Comparison of ENCODE assay signal across 20 cellular contexts in genomic region chr2:152443771-152444170, GRCh38.
A peak's percentile ranks its signal among the peaks of the same experiment; 100 is the strongest.
DNase-seq lines count a peak whose midpoint lies in the region; ATAC-seq, FAIRE-seq and TF ChIP-seq lines count a peak whose summit lies in the region.
"Had no signal": no experiment of that assay in that cellular context is flagged by ENCODE, and none has a peak within 500 bp of the region (broad histone marks: within the 10 kb centered on the region; RNA-seq: fewer than 3 reads in every experiment).

No MANE protein-coding gene starts in this region.

- H3K4me2 ChIP-seq in A549 = no peak overlapping the region

- no peak for TF ChIP-seq RAD21 in A549 (conservative IDR thresholded peaks at IDR 0.05 in 1 of 2, IDR thresholded peaks at IDR 0.05 in 1 of 2)

- no peak overlapping the region for H3K4me3 Mint-ChIP-seq in osteocyte (ENCODE audit: unreplicated experiment)
- no peak overlapping the region for H3K4me3 Mint-ChIP-seq in T-helper 2 cell treated with Interferon-gamma antibody and Interleukin-4, amounts not matched to agents 5 μg/mL and 100 μg/mL, for 36 hours
- H3K4me3 Mint-ChIP-seq: activated CD8-positive, alpha-beta T cell treated with anti-CD3 and anti-CD28 coated beads, Interleukin-2, amount 10 ng/mL, durations not matched to agents 7 days and 5 days; activated T-helper 1 cell treated with anti-CD3 and anti-CD28 coated beads, Interleukin-12 subunit alpha, Interleukin-12 subunit beta, Interleukin-2, Interleukin-4 antibody, amounts not matched to agents 30 ng/mL and 10 ng/mL and 1 ng/mL, durations not matched to agents 14 hours and 24 hours and 36 hours; CD8-positive, alpha-beta T cell; stimulated activated naive CD8-positive, alpha-beta T cell treated with anti-CD3 and anti-CD28 coated beads, Interleukin-15, amount 100 ng/mL, for 72 hours had no signal

- no peak overlapping the region for H3K4me3 ChIP-seq in A549
- H3K4me3 ChIP-seq: colonic mucosa, uterus had no signal

- CTCF ChIA-PET in A549 (lab: Yijun Ruan, JAX) = interaction anchor here (1.0 kb wide), 2 partner anchors 10 to 192 kb away, joined by 3 read pairs; no protein-coding TSS in a partner anchor

- no peak for TF ChIP-seq CTCF in A549 (IDR thresholded peaks at IDR 0.05)
- no peak for TF ChIP-seq CTCF in osteocyte (IDR thresholded peaks at IDR 0.05)

- peak overlapping the region; percentile 15 for H3K27ac Mint-ChIP-seq in osteocyte (ENCODE audit: unreplicated experiment)
- H3K27ac Mint-ChIP-seq in T-helper 2 cell treated with Interferon-gamma antibody and Interleukin-4, amounts not matched to agents 5 μg/mL and 100 μg/mL, for 36 hours = no peak overlapping the region
- H3K27ac Mint-ChIP-seq: activated CD8-positive, alpha-beta T cell treated with anti-CD3 and anti-CD28 coated beads, Interleukin-2, amount 10 ng/mL, durations not matched to agents 7 days and 5 days; activated T-helper 1 cell treated with anti-CD3 and anti-CD28 coated beads, Interleukin-12 subunit alpha, Interleukin-12 subunit beta, Interleukin-2, Interleukin-4 antibody, amounts not matched to agents 30 ng/mL and 10 ng/mL and 1 ng/mL, durations not matched to agents 14 hours and 24 hours and 36 hours; CD8-positive, alpha-beta T cell had no signal

- H3K27me3 Mint-ChIP-seq in osteocyte (ENCODE audit: unreplicated experiment) = no peaks in the 10 kb centered on the region
- H3K27me3 Mint-ChIP-seq in T-helper 2 cell treated with Interferon-gamma antibody and Interleukin-4, amounts not matched to agents 5 μg/mL and 100 μg/mL, for 36 hours (ENCODE audit: low read depth) = peaks cover 8% of the 10 kb centered on the region

- WGBS in A549 (ENCODE audit: missing lambda C conversion rate) = 94% methylated on average over 6 of the region's 6 CpGs

- H3K36me3 Mint-ChIP-seq in osteocyte (ENCODE audit: unreplicated experiment) = no peaks in the 10 kb centered on the region
- H3K36me3 Mint-ChIP-seq in T-helper 2 cell treated with Interferon-gamma antibody and Interleukin-4, amounts not matched to agents 5 μg/mL and 100 μg/mL, for 36 hours (ENCODE audit: low read depth) = no peaks in the 10 kb centered on the region
- H3K36me3 Mint-ChIP-seq: CD8-positive, alpha-beta T cell had no signal

- ATAC-seq in A549 = no peak
- no peak for ATAC-seq in HG02759 (IDR thresholded peaks at IDR 0.05; ENCODE audit: unreplicated experiment)
- ATAC-seq: activated CD8-positive, alpha-beta T cell treated with anti-CD3 and anti-CD28 coated beads, Interleukin-2, amount 10 ng/mL, durations not matched to agents 7 days and 5 days; CD8-positive, alpha-beta T cell; left colon; Panc1; stimulated activated naive CD8-positive, alpha-beta T cell treated with anti-CD3 and anti-CD28 coated beads, Interleukin-15, amount 100 ng/mL, for 72 hours had no signal

- TF ChIP-seq POLR2A in A549 (IDR thresholded peaks at IDR 0.05; ENCODE audit: low read length) = no peak

- H3K9me3 Mint-ChIP-seq in osteocyte (ENCODE audit: unreplicated experiment) = no peaks in the 10 kb centered on the region
- H3K9me3 Mint-ChIP-seq in T-helper 2 cell treated with Interferon-gamma antibody and Interleukin-4, amounts not matched to agents 5 μg/mL and 100 μg/mL, for 36 hours = no peaks in the 10 kb centered on the region
- H3K9me3 Mint-ChIP-seq: activated T-helper 1 cell treated with anti-CD3 and anti-CD28 coated beads, Interleukin-12 subunit alpha, Interleukin-12 subunit beta, Interleukin-2, Interleukin-4 antibody, amounts not matched to agents 30 ng/mL and 10 ng/mL and 1 ng/mL, durations not matched to agents 14 hours and 24 hours and 36 hours; CD8-positive, alpha-beta T cell; stimulated activated naive CD8-positive, alpha-beta T cell treated with anti-CD3 and anti-CD28 coated beads, Interleukin-15, amount 100 ng/mL, for 72 hours had no signal

- FAIRE-seq in A549 (lab: Jason Lieb, UNC) = no peak

- no peaks in the 10 kb centered on the region for H3K9me3 ChIP-seq in A549
- H3K9me3 ChIP-seq: colonic mucosa, uterus had no signal

- no peak for TF ChIP-seq EP300 in A549 (IDR thresholded peaks at IDR 0.05)

- POLR2A ChIA-PET in A549 (lab: Yijun Ruan, JAX) = no interaction called here

- DNase-seq in A549 (ENCODE audit: low read depth in 1 of 2, low spot score in 1 of 2) (no peak), iris pigment epithelial cell (ENCODE audit: low read depth) (peak; percentile 78), osteocyte (ENCODE audit: extremely low spot score, unreplicated experiment) (no peak), hippocampal formation (lab: John Stamatoyannopoulos, UW) (no peak), NCI-H82 treated with DMSO at 0.1 percent for 48 hours (lab: John Stamatoyannopoulos, UW; ENCODE audit: unreplicated experiment) (no peak)
- DNase-seq in T-helper 2 cell treated with Interferon-gamma antibody and Interleukin-4, amounts not matched to agents 5 μg/mL and 100 μg/mL, for 36 hours (ENCODE audit: low spot score) = no peak
- DNase-seq: ACHN; activated CD8-positive, alpha-beta T cell treated with anti-CD3 and anti-CD28 coated beads, Interleukin-2, amount 10 ng/mL, durations not matched to agents 7 days and 5 days; CD8-positive, alpha-beta T cell; colonic mucosa; DMS79 treated with DMSO at 0.1 percent for 48 hours; left colon; NCI-H2081; NCI-H524 treated with DMSO at 0.1 percent for 48 hours; stimulated activated naive CD8-positive, alpha-beta T cell treated with anti-CD3 and anti-CD28 coated beads, Interleukin-15, amount 100 ng/mL, for 72 hours; uterus had no signal

- peaks cover 27% of the 10 kb centered on the region for H3K4me1 Mint-ChIP-seq in osteocyte (ENCODE audit: unreplicated experiment)
- peaks cover 4% of the 10 kb centered on the region for H3K4me1 Mint-ChIP-seq in T-helper 2 cell treated with Interferon-gamma antibody and Interleukin-4, amounts not matched to agents 5 μg/mL and 100 μg/mL, for 36 hours (ENCODE audit: low read depth)
- H3K4me1 Mint-ChIP-seq: stimulated activated naive CD8-positive, alpha-beta T cell treated with anti-CD3 and anti-CD28 coated beads, Interleukin-15, amount 100 ng/mL, for 72 hours had no signal

- H3K4me1 ChIP-seq in A549 = peaks cover 40% of the 10 kb centered on the region
- H3K4me1 ChIP-seq: colonic mucosa, uterus had no signal

- peak overlapping the region in 1 of 2 experiments; percentile 73; a peak in 3 of 6 replicates for H3K27ac ChIP-seq in A549
- peak overlapping the region; percentile 75 for H3K27ac ChIP-seq in angular gyrus (ENCODE audit: low read depth, low read length)
- H3K27ac ChIP-seq: colonic mucosa had no signal

TF ChIP-seq in A549, 52 proteins besides CTCF, POLR2A, EP300 and RAD21:
- TF ChIP-seq MAFK (IDR thresholded peaks at IDR 0.05; ENCODE audit: partially characterized antibody) (peak; percentile 40), MAZ (IDR thresholded peaks at IDR 0.05; ENCODE audit: borderline replicate concordance, low read depth, low read length) (no peak), RNF2 (IDR thresholded peaks at IDR 0.05; ENCODE audit: borderline replicate concordance, low read depth) (no peak), KDM1A (IDR thresholded peaks at IDR 0.05; ENCODE audit: low read depth) (no peak)
TF ChIP-seq in A549: peak in this region for 1.
